26 cellular contexts compared by ENCODE assay signal in genomic region chr6:125123468-125124249, GRCh38. TPM values are rescaled to one million over a fixed set of nuclear protein-coding genes. Genes with fewer than 3 reads are reported as not detected.
A peak's percentile ranks its signal among the peaks of the same experiment; 100 is the strongest.
DNase-seq lines count a peak whose midpoint lies in the region; ATAC-seq, FAIRE-seq and TF ChIP-seq lines count a peak whose summit lies in the region.
"Had no signal": no experiment of that assay in that cellular context is flagged by ENCODE, and none has a peak within 500 bp of the region (broad histone marks: within the 10 kb centered on the region; RNA-seq: fewer than 3 reads in every experiment).

No MANE protein-coding gene starts in this region.

- no peak overlapping the region for H3K9ac ChIP-seq in astrocyte (ENCODE audit: low read length)
- H3K9ac ChIP-seq: KMS-11 had no signal

- no peak for FAIRE-seq in astrocyte (lab: Jason Lieb, UNC)

- DNase-seq in NCI-H446 treated with DMSO at 0.1 percent for 48 hours (lab: John Stamatoyannopoulos, UW) (peak; percentile 28), astrocyte (ENCODE audit: low read depth) (no peak), left lobe of liver (ENCODE audit: low spot score) (peak; percentile 63), thoracic aorta (ENCODE audit: low spot score) (no peak), SW 1271 (lab: John Stamatoyannopoulos, UW) (no peak), mesenteric fat pad (ENCODE audit: low spot score) (no peak)
- DNase-seq in activated T-cell treated with anti-CD3 and anti-CD28 coated beads, Interleukin-2, amount 50 U/mL, for 4 hours = no peak
- DNase-seq: activated CD4-positive, alpha-beta T cell treated with anti-CD3 and anti-CD28 coated beads, Interleukin-2, amount 10 ng/mL, durations not matched to agents 7 days and 5 days; activated CD8-positive, alpha-beta memory T cell treated with anti-CD3 and anti-CD28 coated beads, Interleukin-2, amount 50 U/mL, for 48 hours; activated effector memory CD4-positive, alpha-beta T cell treated with Interleukin-2 at 50 U/mL for 16 hours; brain microvascular endothelial cell; CD4-positive, alpha-beta T cell; colonic mucosa; DMS153; endodermal cell; glutamatergic neuron; left cardiac atrium; NCI-H1694; NCI-H748 treated with DMSO at 0.1 percent for 48 hours; posterior cingulate gyrus; T-helper 17 cell had no signal

- H3K27me3 ChIP-seq in astrocyte (ENCODE audit: insufficient read depth, low read length) (no peaks in the 10 kb centered on the region), thoracic aorta (replicated peaks; ENCODE audit: insufficient read depth) (no peaks in the 10 kb centered on the region)
- H3K27me3 ChIP-seq: brain microvascular endothelial cell, colonic mucosa, vagina had no signal

- no peaks in the 10 kb centered on the region for H3K27me3 Mint-ChIP-seq in astrocyte (ENCODE audit: low read depth, unreplicated experiment)
- peaks cover 5% of the 10 kb centered on the region for H3K27me3 Mint-ChIP-seq in activated T-cell treated with anti-CD3 and anti-CD28 coated beads, Interleukin-2, amount 50 U/mL, for 4 hours (ENCODE audit: low read depth)

- H3K36me3 ChIP-seq in astrocyte (ENCODE audit: insufficient read depth, low read length) (no peaks in the 10 kb centered on the region), thoracic aorta (no peaks in the 10 kb centered on the region)
- H3K36me3 ChIP-seq: brain microvascular endothelial cell, colonic mucosa, HAP-1, vagina had no signal

- H3K9me3 ChIP-seq in astrocyte (ENCODE audit: insufficient read depth, low read depth, low read length) (no peaks in the 10 kb centered on the region), thoracic aorta (no peaks in the 10 kb centered on the region)
- H3K9me3 ChIP-seq: colonic mucosa, HAP-1, vagina had no signal

- peak overlapping the region; percentile 83 for H3K27ac Mint-ChIP-seq in astrocyte (ENCODE audit: unreplicated experiment)
- H3K27ac Mint-ChIP-seq: activated CD4-positive, alpha-beta T cell treated with anti-CD3 and anti-CD28 coated beads, Interleukin-2, amount 10 ng/mL, durations not matched to agents 7 days and 5 days; CD4-positive, alpha-beta T cell; endodermal cell; natural killer cell treated with Interleukin-12 subunit alpha and Interleukin-12 subunit beta and Interleukin-15 and Interleukin-18, amount 100 ng/mL, for 72 hours; T-helper 17 cell had no signal

- ATAC-seq in left lobe of liver = peak; percentile 79
- ATAC-seq in thoracic aorta (ENCODE audit: insufficient number of reproducible peaks, low FRiP score, low read depth) = no peak
- no peak for ATAC-seq in activated T-cell treated with anti-CD3 and anti-CD28 coated beads, Interleukin-2, amount 50 U/mL, for 4 hours
- ATAC-seq: left cardiac atrium; natural killer cell treated with Interleukin-12 subunit alpha and Interleukin-12 subunit beta and Interleukin-15 and Interleukin-18, amount 100 ng/mL, for 72 hours; T-helper 17 cell had no signal

- H3K4me1 ChIP-seq in astrocyte (ENCODE audit: insufficient read depth, low read length) (peaks cover 5% of the 10 kb centered on the region), thoracic aorta (ENCODE audit: control insufficient read depth in 1 of 2, low read depth in 2 of 2) (peaks cover 0 to 16% of the 10 kb centered on the region in 2 donors)
- H3K4me1 ChIP-seq: colonic mucosa, vagina had no signal

- H3K4me3 ChIP-seq in astrocyte (ENCODE audit: insufficient read depth, low read depth, low read length) (no peak overlapping the region), thoracic aorta (peak overlapping the region; percentile 47)
- H3K4me3 ChIP-seq: colonic mucosa, HAP-1, vagina had no signal

- H3K4me3 Mint-ChIP-seq in astrocyte (ENCODE audit: unreplicated experiment) = no peak overlapping the region
- H3K4me3 Mint-ChIP-seq in activated T-cell treated with anti-CD3 and anti-CD28 coated beads, Interleukin-2, amount 50 U/mL, for 4 hours = no peak overlapping the region
- H3K4me3 Mint-ChIP-seq: activated CD4-positive, alpha-beta T cell treated with anti-CD3 and anti-CD28 coated beads, Interleukin-2, amount 10 ng/mL, durations not matched to agents 7 days and 5 days; CD4-positive, alpha-beta T cell; endodermal cell; mesothelial cell of epicardium; natural killer cell treated with Interleukin-12 subunit alpha and Interleukin-12 subunit beta and Interleukin-15 and Interleukin-18, amount 100 ng/mL, for 72 hours; T-helper 17 cell had no signal

- H3K4me2 ChIP-seq in astrocyte (ENCODE audit: low read length) = peak overlapping the region; percentile 50
- H3K4me2 ChIP-seq: KMS-11 had no signal

- peak overlapping the region; percentile 79 for H2AFZ ChIP-seq in astrocyte (ENCODE audit: low read depth, low read length)

- H3K36me3 Mint-ChIP-seq in astrocyte (ENCODE audit: low read depth, unreplicated experiment) = peaks cover 7% of the 10 kb centered on the region
- H3K36me3 Mint-ChIP-seq in activated T-cell treated with anti-CD3 and anti-CD28 coated beads, Interleukin-2, amount 50 U/mL, for 4 hours (ENCODE audit: insufficient read depth) = no peaks in the 10 kb centered on the region
- H3K36me3 Mint-ChIP-seq: natural killer cell treated with Interleukin-12 subunit alpha and Interleukin-12 subunit beta and Interleukin-15 and Interleukin-18, amount 100 ng/mL, for 72 hours had no signal

- H3K4me1 Mint-ChIP-seq in astrocyte (ENCODE audit: low read depth, unreplicated experiment) = peaks cover 13% of the 10 kb centered on the region
- H3K4me1 Mint-ChIP-seq in activated T-cell treated with anti-CD3 and anti-CD28 coated beads, Interleukin-2, amount 50 U/mL, for 4 hours (ENCODE audit: low read depth) = no peaks in the 10 kb centered on the region
- H3K4me1 Mint-ChIP-seq: activated CD4-positive, alpha-beta T cell treated with anti-CD3 and anti-CD28 coated beads, Interleukin-2, amount 10 ng/mL, durations not matched to agents 7 days and 5 days; T-helper 17 cell had no signal

- no peaks in the 10 kb centered on the region for H3K79me2 ChIP-seq in astrocyte (ENCODE audit: insufficient read depth, low read length)

- no peak for TF ChIP-seq CTCF in astrocyte (IDR thresholded peaks at IDR 0.05; ENCODE audit: insufficient read depth, low read depth, low read length)
- TF ChIP-seq CTCF in thoracic aorta (IDR thresholded peaks at IDR 0.05) = no peak

- no peak overlapping the region for H3K27ac ChIP-seq in astrocyte (ENCODE audit: low read depth, low read length)
- H3K27ac ChIP-seq in thoracic aorta = no peak overlapping the region
- H3K27ac ChIP-seq: brain microvascular endothelial cell, colonic mucosa, KMS-11, vagina had no signal

- no peaks in the 10 kb centered on the region for H4K20me1 ChIP-seq in astrocyte (ENCODE audit: insufficient read depth, low read length)

- peaks cover 7% of the 10 kb centered on the region for H3K9me3 Mint-ChIP-seq in astrocyte (ENCODE audit: unreplicated experiment)
- peaks cover 3% of the 10 kb centered on the region for H3K9me3 Mint-ChIP-seq in activated T-cell treated with anti-CD3 and anti-CD28 coated beads, Interleukin-2, amount 50 U/mL, for 4 hours
- H3K9me3 Mint-ChIP-seq: activated CD4-positive, alpha-beta T cell treated with anti-CD3 and anti-CD28 coated beads, Interleukin-2, amount 10 ng/mL, durations not matched to agents 7 days and 5 days; CD4-positive, alpha-beta T cell; natural killer cell treated with Interleukin-12 subunit alpha and Interleukin-12 subunit beta and Interleukin-15 and Interleukin-18, amount 100 ng/mL, for 72 hours had no signal

RNA-seq across cellular contexts. Expression of gene TPD52L1, which starts 29.9 kb away (rescaled TPM):
- total RNA-seq in astrocyte (32.4 and 32.8 TPM in 2 replicates), left lobe of liver (49.7 TPM), thoracic aorta (10 to 100 TPM; 37.1 to 73.5 TPM), mesenteric fat pad (24.6 TPM)
- total RNA-seq in activated T-cell treated with anti-CD3 and anti-CD28 coated beads, Interleukin-2, amount 50 U/mL, for 4 hours = under 1 TPM; 0.65 to 0.79 (median 0.66) TPM
- total RNA-seq: activated CD4-positive, alpha-beta T cell treated with anti-CD3 and anti-CD28 coated beads, Interleukin-2, amount 10 ng/mL, durations not matched to agents 7 days and 5 days; CD4-positive, alpha-beta T cell; natural killer cell treated with Interleukin-12 subunit alpha and Interleukin-12 subunit beta and Interleukin-15 and Interleukin-18, amount 100 ng/mL, for 72 hours; T-helper 17 cell had no signal

Comparison
In these comparisons a context has a peak if more than half of its experiments do, and no peak if none do; other contexts are left out.
1. DNase-seq: peak in NCI-H446 treated with DMSO at 0.1 percent for 48 hours (single experiment) and left lobe of liver (single experiment); none in astrocyte (single experiment), thoracic aorta (single experiment), SW 1271 (0 of 2), mesenteric fat pad (single experiment) and activated T-cell treated with anti-CD3 and anti-CD28 coated beads, Interleukin-2, amount 50 U/mL, for 4 hours (single experiment).
2. RNA of gene TPD52L1, which starts 29.9 kb away (total RNA-seq): 37.1 to 73.5 TPM in thoracic aorta, 49.7 TPM in left lobe of liver (single experiment), 32.4 to 32.8 TPM in astrocyte and 24.6 TPM in mesenteric fat pad (single experiment); 0.65 to 0.79 TPM in activated T-cell treated with anti-CD3 and anti-CD28 coated beads, Interleukin-2, amount 50 U/mL, for 4 hours; every median in the first group is over 10 times any median in the second.